In genomic region chr1:178450871-178451270, GRCh38 we compare ENCODE assay signal across 1 cellular context.
TF ChIP-seq lines count a peak whose summit lies in the region.

No MANE protein-coding gene starts in this region.

TF ChIP-seq in HepG2, 621 proteins besides CTCF, POLR2A, EP300 and RAD21 (continued from another document):
- TF ChIP-seq REST (IDR thresholded peaks at IDR 0.05; ENCODE audit: borderline replicate concordance in 1 of 2, low read depth in 1 of 2, low read length in 2 of 2): no peak
- no peak for TF ChIP-seq ZNF333 (CRISPR knock-in tag; IDR thresholded peaks at IDR 0.05; ENCODE audit: borderline replicate concordance)
- no peak for TF ChIP-seq KMT2B (CRISPR knock-in tag; IDR thresholded peaks at IDR 0.05)
- no peak for TF ChIP-seq ARID3A (IDR thresholded peaks at IDR 0.05; ENCODE audit: low read depth, low read length)
